ENCODE assay signal across 13 cellular contexts in genomic region chrX:71637848-71638247, GRCh38. TPM values are rescaled to one million over a fixed set of nuclear protein-coding genes. Genes with fewer than 3 reads are reported as not detected.
DNase-seq lines count a peak whose midpoint lies in the region; ATAC-seq and TF ChIP-seq lines count a peak whose summit lies in the region.
"Had no signal": no experiment of that assay in that cellular context is flagged by ENCODE, and none has a peak within 500 bp of the region (broad histone marks: within the 10 kb centered on the region; RNA-seq: fewer than 3 reads in every experiment).

No MANE protein-coding gene starts in this region.

- H3K36me3 Mint-ChIP-seq in nephron progenitor cell (ENCODE audit: low read depth), result no peaks in the 10 kb centered on the region
- H3K36me3 Mint-ChIP-seq in mesothelial cell of epicardium, result no peaks in the 10 kb centered on the region

- DNase-seq in AG04449 (ENCODE audit: low read depth, low spot score) (no peak), OCI-LY7 (ENCODE audit: low spot score) (peak; percentile 24), foreskin fibroblast (peak; percentile 55 to 75), HUDEP-2 (lab: John Stamatoyannopoulos, UW; ENCODE audit: unreplicated experiment in 76 of 76) (no peak), nephron progenitor cell (no peak), NK-92 (lab: John Stamatoyannopoulos, UW; ENCODE audit: unreplicated experiment) (no peak), mesothelial cell of epicardium (ENCODE audit: low spot score in 2 of 2, unreplicated experiment in 2 of 2) (no peak)
- DNase-seq: activated gamma-delta T cell treated with Interleukin-2 at 50 U/mL for 16 hours, Caco-2, heart left ventricle, SW 1271 had no signal

- intact Hi-C loops in OCI-LY7 (cut with micrococcal nuclease; ENCODE audit: unreplicated experiment), result no loop called here

- peaks cover 25% of the 10 kb centered on the region for H3K4me1 ChIP-seq in OCI-LY7 (ENCODE audit: insufficient read depth, low read length, poor library complexity, severe bottlenecking)
- H3K4me1 ChIP-seq: Caco-2 had no signal

- H3K4me1 Mint-ChIP-seq in nephron progenitor cell (no peaks in the 10 kb centered on the region), mesothelial cell of epicardium (no peaks in the 10 kb centered on the region)

- H3K27ac Mint-ChIP-seq in nephron progenitor cell, result no peak overlapping the region
- H3K27ac Mint-ChIP-seq in mesothelial cell of epicardium, result no peak overlapping the region

- no peaks in the 10 kb centered on the region for H3K9me3 ChIP-seq in OCI-LY7 (ENCODE audit: low read length)
- H3K9me3 ChIP-seq: Caco-2, heart left ventricle had no signal

- no peak for TF ChIP-seq CTCF in AG04449 (IDR thresholded peaks at IDR 0.05; ENCODE audit: insufficient read depth, low read length, missing control alignments)
- no peak for TF ChIP-seq CTCF in OCI-LY7 (conservative IDR thresholded peaks at IDR 0.05; ENCODE audit: low read length)
- TF ChIP-seq CTCF in foreskin fibroblast (IDR thresholded peaks at IDR 0.05; ENCODE audit: low read depth, low read length), result no peak
- TF ChIP-seq CTCF in nephron progenitor cell (IDR thresholded peaks at IDR 0.05), result no peak
- TF ChIP-seq CTCF in mesothelial cell of epicardium (IDR thresholded peaks at IDR 0.05; ENCODE audit: unreplicated experiment), result no peak

- peak; percentile 59 for ATAC-seq in GM19035 (IDR thresholded peaks at IDR 0.05; ENCODE audit: unreplicated experiment)

- H4K20me1 ChIP-seq in OCI-LY7 (ENCODE audit: insufficient read depth, low read length), result no peaks in the 10 kb centered on the region

- H3K4me3 Mint-ChIP-seq in nephron progenitor cell (no peak overlapping the region), mesothelial cell of epicardium (no peak overlapping the region)

- CTCF ChIA-PET in AG04449 (lab: Yijun Ruan, JAX) (no interaction called here), OCI-LY7 (lab: Charles Lee; ENCODE audit: unreplicated experiment) (no interaction called here)

- peak overlapping the region; percentile 9; the same call in 1 of the 2 replicates for H3K4me3 ChIP-seq in AG04449 (ENCODE audit: low read depth, low read length)
- peak overlapping the region; percentile 29 for H3K4me3 ChIP-seq in OCI-LY7 (ENCODE audit: low read depth, low read length, poor library complexity, severe bottlenecking)
- peak overlapping the region in 1 of 2 donors; percentile 34 for H3K4me3 ChIP-seq in foreskin fibroblast (ENCODE audit: low read depth in 1 of 2, low read length in 2 of 2)

- peak overlapping the region; percentile 39 for H3K27ac ChIP-seq in OCI-LY7 (ENCODE audit: low read depth, low read length, poor library complexity, severe bottlenecking)

- H3K27me3 Mint-ChIP-seq in nephron progenitor cell (ENCODE audit: low read depth, poor library complexity) (peaks cover 6% of the 10 kb centered on the region), mesothelial cell of epicardium (ENCODE audit: low read depth) (no peaks in the 10 kb centered on the region)

- peak overlapping the region; percentile 66 for H3K4me2 ChIP-seq in OCI-LY7 (ENCODE audit: low read length)

- no peaks in the 10 kb centered on the region for H3K9me2 ChIP-seq in OCI-LY7 (ENCODE audit: insufficient read depth, low read length)

- POLR2A ChIA-PET in AG04449 (lab: Yijun Ruan, JAX), result no interaction called here
- POLR2A ChIA-PET in OCI-LY7 (lab: Charles Lee), result no interaction called here

- H3K79me2 ChIP-seq in OCI-LY7 (ENCODE audit: insufficient read depth, low read depth, low read length), result no peaks in the 10 kb centered on the region

- no peaks in the 10 kb centered on the region for H3K36me3 ChIP-seq in OCI-LY7 (ENCODE audit: insufficient read depth, low read length)
- H3K36me3 ChIP-seq: heart left ventricle had no signal

- no TSS peak for BruUV-seq in OCI-LY7 (replicated peaks; lab: Mats Ljungman, UMichigan)

- peak overlapping the region; percentile 91 for H2AFZ ChIP-seq in OCI-LY7 (ENCODE audit: low read length)

- H3K9me3 Mint-ChIP-seq in nephron progenitor cell (peaks cover 34% of the 10 kb centered on the region), mesothelial cell of epicardium (peaks cover 13% of the 10 kb centered on the region)

RNA-seq across cellular contexts. Expression of gene CXCR3, which starts 19.5 kb away (rescaled TPM):
- total RNA-seq in OCI-LY7 (2014; rRNA removed; shearing (Covaris generic)), result not detected in 2 replicates
- total RNA-seq in OCI-LY7 (2022) (not detected in 2 replicates), mesothelial cell of epicardium (not detected in 3 replicates)
- total RNA-seq: Caco-2, osteocyte had no signal

RNA-seq across cellular contexts. Expression of gene GCNA, which starts 59.6 kb away (rescaled TPM):
- total RNA-seq in OCI-LY7 (2014; rRNA removed; shearing (Covaris generic)), result 2.0 and 2.1 TPM in 2 replicates
- total RNA-seq in OCI-LY7 (2022), result 3.9 and 4.2 TPM in 2 replicates
- total RNA-seq in mesothelial cell of epicardium, result 0.84 to 1.1 TPM (median 0.94 TPM) in 3 replicates

Comparison
In these comparisons a context has a peak if more than half of its experiments do, and no peak if none do; other contexts are left out.
1. DNase-seq: peak in OCI-LY7 (single experiment) and foreskin fibroblast (2 of 2); none in AG04449 (single experiment), HUDEP-2 (0 of 76), nephron progenitor cell (single experiment), NK-92 (single experiment) and mesothelial cell of epicardium (0 of 2).